Comparison of ENCODE assay signal across 18 cellular contexts in the genomic region with DNA sequence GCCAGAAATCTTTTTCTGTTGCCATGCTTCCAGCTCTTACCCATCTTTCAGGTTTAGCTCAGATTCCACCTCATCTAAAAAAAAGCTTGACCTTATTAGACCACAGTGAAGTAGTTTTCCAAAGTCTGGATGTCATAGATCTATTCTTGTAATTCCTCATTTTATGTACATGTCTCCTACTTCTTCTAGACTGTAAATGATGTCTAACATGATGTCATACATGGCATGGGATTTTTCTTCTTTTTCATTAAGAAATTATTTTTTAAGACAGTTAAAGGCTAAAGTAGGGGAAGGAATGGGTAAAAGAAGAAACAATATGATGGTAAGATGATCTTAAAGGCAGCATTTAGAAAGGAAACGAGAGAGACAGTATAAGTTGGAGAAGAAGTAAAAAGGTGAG. TPM values are rescaled to one million over a fixed set of nuclear protein-coding genes. Genes with fewer than 3 reads are reported as not detected.
DNase-seq lines count a peak whose midpoint lies in the region; ATAC-seq lines count a peak whose summit lies in the region.
"Had no signal": no experiment of that assay in that cellular context is flagged by ENCODE, and none has a peak within 500 bp of the region (broad histone marks: within the 10 kb centered on the region; RNA-seq: fewer than 3 reads in every experiment).

No MANE protein-coding gene starts in this region.

- no peaks in the 10 kb centered on the region for H3K9me3 Mint-ChIP-seq in stimulated activated naive CD8-positive, alpha-beta T cell treated with anti-CD3 and anti-CD28 coated beads, Interleukin-15, Interleukin-2, amounts not matched to agents 100 ng/mL and 50 ng/mL, for 24 hours
- no peaks in the 10 kb centered on the region for H3K9me3 Mint-ChIP-seq in naive thymus-derived CD4-positive, alpha-beta T cell
- H3K9me3 Mint-ChIP-seq: nephron, WTC11 had no signal

- no peak for DNase-seq in stimulated activated naive CD8-positive, alpha-beta T cell treated with anti-CD3 and anti-CD28 coated beads, Interleukin-15, Interleukin-2, amounts not matched to agents 100 U/mL and 50 U/mL, for 24 hours
- DNase-seq in T-helper 17 cell (no peak), amygdala (lab: John Stamatoyannopoulos, UW) (no peak), head of caudate nucleus (no peak)
- DNase-seq in naive thymus-derived CD4-positive, alpha-beta T cell = no peak
- DNase-seq: hypothalamus; left ventricle myocardium inferior; NCI-H1930; NCI-H524 treated with DMSO at 0.1 percent for 48 hours; Peyer's patch; sigmoid colon; stimulated activated naive CD4-positive, alpha-beta T cell; SW 1271 had no signal

- no peaks in the 10 kb centered on the region for H3K27me3 Mint-ChIP-seq in stimulated activated naive CD8-positive, alpha-beta T cell treated with anti-CD3 and anti-CD28 coated beads, Interleukin-15, Interleukin-2, amounts not matched to agents 100 ng/mL and 50 ng/mL, for 24 hours
- no peaks in the 10 kb centered on the region for H3K27me3 Mint-ChIP-seq in T-helper 17 cell
- H3K27me3 Mint-ChIP-seq in naive thymus-derived CD4-positive, alpha-beta T cell = no peaks in the 10 kb centered on the region

- no peak overlapping the region for H3K27ac ChIP-seq in naive thymus-derived CD4-positive, alpha-beta T cell (ENCODE audit: low read depth, low read length)
- H3K27ac ChIP-seq: left ventricle myocardium inferior, Peyer's patch had no signal

- H3K4me1 ChIP-seq in naive thymus-derived CD4-positive, alpha-beta T cell (ENCODE audit: control insufficient read depth in 2 of 2, insufficient read depth in 2 of 2, low read length in 2 of 2) = peaks cover 19 to 44% of the 10 kb centered on the region in 2 donors

- H3K4me3 ChIP-seq in naive thymus-derived CD4-positive, alpha-beta T cell (ENCODE audit: low read length) = no peak overlapping the region
- H3K4me3 ChIP-seq: left ventricle myocardium inferior, Peyer's patch, sigmoid colon had no signal

- peaks cover 4 to 18% (median 15%) of the 10 kb centered on the region in 3 experiments for H3K36me3 ChIP-seq in naive thymus-derived CD4-positive, alpha-beta T cell (ENCODE audit: control insufficient read depth in 2 of 3, insufficient read depth in 3 of 3, low read length in 3 of 3)

- POLR2A ChIA-PET in naive thymus-derived CD4-positive, alpha-beta T cell (lab: Charles Lee) = interaction anchor here (5.9 kb wide), 1 partner anchor 11 kb away, joined by 63 read pairs; a partner anchor contains a TSS

- no peak for ATAC-seq in stimulated activated naive CD8-positive, alpha-beta T cell treated with anti-CD3 and anti-CD28 coated beads, Interleukin-15, Interleukin-2, amounts not matched to agents 100 U/mL and 50 U/mL, for 24 hours
- ATAC-seq in T-helper 17 cell (no peak), GM21526 (IDR thresholded peaks at IDR 0.05; ENCODE audit: low FRiP score, unreplicated experiment) (no peak), HG02840 (IDR thresholded peaks at IDR 0.05; ENCODE audit: low FRiP score, unreplicated experiment) (no peak)
- ATAC-seq in naive thymus-derived CD4-positive, alpha-beta T cell = no peak
- ATAC-seq: WTC11 had no signal

- no peaks in the 10 kb centered on the region for H3K27me3 ChIP-seq in naive thymus-derived CD4-positive, alpha-beta T cell (ENCODE audit: control insufficient read depth in 2 of 2, insufficient read depth in 2 of 2, low read length in 2 of 2)
- H3K27me3 ChIP-seq: Peyer's patch, sigmoid colon had no signal

- H3K4me3 Mint-ChIP-seq in stimulated activated naive CD8-positive, alpha-beta T cell treated with anti-CD3 and anti-CD28 coated beads, Interleukin-15, Interleukin-2, amounts not matched to agents 100 ng/mL and 50 ng/mL, for 24 hours = peak overlapping the region; percentile 3
- no peak overlapping the region for H3K4me3 Mint-ChIP-seq in T-helper 17 cell
- H3K4me3 Mint-ChIP-seq in naive thymus-derived CD4-positive, alpha-beta T cell = peak overlapping the region in 6 of 10 donors; percentile 2 to 32 (median 10)
- H3K4me3 Mint-ChIP-seq: nephron, WTC11 had no signal

- peaks cover 74% of the 10 kb centered on the region for H3K4me1 Mint-ChIP-seq in stimulated activated naive CD8-positive, alpha-beta T cell treated with anti-CD3 and anti-CD28 coated beads, Interleukin-15, Interleukin-2, amounts not matched to agents 100 ng/mL and 50 ng/mL, for 24 hours (ENCODE audit: low read depth)
- H3K4me1 Mint-ChIP-seq in T-helper 17 cell = peaks cover 45% of the 10 kb centered on the region
- H3K4me1 Mint-ChIP-seq in naive thymus-derived CD4-positive, alpha-beta T cell = peaks cover 40 to 81% (median 72%) of the 10 kb centered on the region in 7 donors

- CTCF ChIA-PET in naive thymus-derived CD4-positive, alpha-beta T cell (lab: Charles Lee) = interaction anchor here (1.0 to 2.0 kb wide), 3 partner anchors 9 to 43 kb away, joined by 3 to 9 read pairs (median 3); no protein-coding TSS in a partner anchor

- intact Hi-C loops in naive thymus-derived CD4-positive, alpha-beta T cell (cut with micrococcal nuclease) = loop anchor here in 1 of 2 donors (1.0 kb wide), 1 partner anchor 10 kb away; no protein-coding TSS in a partner anchor
- intact Hi-C loops in head of caudate nucleus (cut with DNase I) = no loop called here

- peaks cover 66% of the 10 kb centered on the region for H3K36me3 Mint-ChIP-seq in stimulated activated naive CD8-positive, alpha-beta T cell treated with anti-CD3 and anti-CD28 coated beads, Interleukin-15, Interleukin-2, amounts not matched to agents 100 ng/mL and 50 ng/mL, for 24 hours (ENCODE audit: low read depth)
- peaks cover 8% of the 10 kb centered on the region for H3K36me3 Mint-ChIP-seq in T-helper 17 cell (ENCODE audit: low read depth)
- H3K36me3 Mint-ChIP-seq in naive thymus-derived CD4-positive, alpha-beta T cell = peaks cover 5 to 22% (median 10%) of the 10 kb centered on the region in 5 donors

- H3K9me3 ChIP-seq in T-helper 17 cell (ENCODE audit: control insufficient read depth, low read length, poor library complexity, severe bottlenecking) = no peaks in the 10 kb centered on the region
- H3K9me3 ChIP-seq in naive thymus-derived CD4-positive, alpha-beta T cell (ENCODE audit: control insufficient read depth in 2 of 3, low read length in 3 of 3) = no peaks in the 10 kb centered on the region
- H3K9me3 ChIP-seq: left ventricle myocardium inferior, Peyer's patch, sigmoid colon had no signal

- peak overlapping the region; percentile 66 for H3K27ac Mint-ChIP-seq in stimulated activated naive CD8-positive, alpha-beta T cell treated with anti-CD3 and anti-CD28 coated beads, Interleukin-15, Interleukin-2, amounts not matched to agents 100 ng/mL and 50 ng/mL, for 24 hours
- peak overlapping the region; percentile 82 for H3K27ac Mint-ChIP-seq in T-helper 17 cell
- H3K27ac Mint-ChIP-seq in naive thymus-derived CD4-positive, alpha-beta T cell = peak overlapping the region; percentile 2 to 81 (median 33)
- H3K27ac Mint-ChIP-seq: nephron had no signal

RNA-seq across cellular contexts. Expression of a gene that starts 11.3 kb away (rescaled TPM):
- total RNA-seq in T-helper 17 cell = 100 to 1,000 TPM; 264 to 292 TPM
- 100 to 1,000 TPM; 167 to 234 (median 202) TPM for total RNA-seq in naive thymus-derived CD4-positive, alpha-beta T cell
- polyA plus RNA-seq in naive thymus-derived CD4-positive, alpha-beta T cell = 10 to 100 TPM; 34.6 to 47.9 TPM
